ENCODE assay signal across 2 cellular contexts in genomic region chr7:26399747-26400146, GRCh38.
TF ChIP-seq lines count a peak whose summit lies in the region.

No MANE protein-coding gene starts in this region.

TF ChIP-seq in SK-N-SH treated with all-trans-retinoic acid at 6 μM for 48 hours, 23 proteins besides CTCF, POLR2A, EP300 and RAD21 (continued from another document):
- TF ChIP-seq PATZ1 (CRISPR knock-in tag; IDR thresholded peaks at IDR 0.05; ENCODE audit: borderline replicate concordance): no peak

TF ChIP-seq in H1, 55 proteins besides CTCF, POLR2A, EP300 and RAD21 (continued from another document):
- no peak for TF ChIP-seq ATF3 (IDR thresholded peaks at IDR 0.05; ENCODE audit: insufficient read depth, low read depth, low read length)
- TF ChIP-seq GTF2F1 (IDR thresholded peaks at IDR 0.05; ENCODE audit: borderline replicate concordance, low read depth, low read length): no peak
- no peak for TF ChIP-seq SP2 (IDR thresholded peaks at IDR 0.05; ENCODE audit: low read length)
- TF ChIP-seq TAF7 (optimal IDR thresholded peaks at IDR 0.05; ENCODE audit: borderline replicate concordance, low read depth, low read length): no peak
- TF ChIP-seq PHF8 (conservative IDR thresholded peaks at IDR 0.05; ENCODE audit: low read depth, low read length): no peak
- no peak for TF ChIP-seq TBP (IDR thresholded peaks at IDR 0.05; ENCODE audit: low read depth, low read length)
- TF ChIP-seq CHD2 (IDR thresholded peaks at IDR 0.05; ENCODE audit: low read length): no peak
- no peak for TF ChIP-seq RNF2 (IDR thresholded peaks at IDR 0.05; ENCODE audit: borderline replicate concordance, low read depth, low read length, missing control alignments, poor library complexity, severe bottlenecking)
- TF ChIP-seq KDM4A (IDR thresholded peaks at IDR 0.05; ENCODE audit: low read depth, low read length, severe bottlenecking): no peak
- no peak for TF ChIP-seq TCF12 (IDR thresholded peaks at IDR 0.05; ENCODE audit: low read depth, low read length)
- no peak for TF ChIP-seq CBX8 (IDR thresholded peaks at IDR 0.05; ENCODE audit: borderline replicate concordance, low read depth, low read length)
- TF ChIP-seq GABPA (IDR thresholded peaks at IDR 0.05; ENCODE audit: borderline replicate concordance, insufficient read depth, low read length): no peak
- TF ChIP-seq CREB1 (IDR thresholded peaks at IDR 0.05): no peak
- TF ChIP-seq HDAC6 (IDR thresholded peaks at IDR 0.05; ENCODE audit: low read depth, low read length): no peak
TF ChIP-seq in H1: peak in this region for 0.
